In genomic region chr3:185363662-185364203, GRCh38 we compare ENCODE assay signal across 8 cellular contexts.
DNase-seq lines count a peak whose midpoint lies in the region; ATAC-seq lines count a peak whose summit lies in the region.

No MANE protein-coding gene starts in this region.

- peak; percentile 43 for ATAC-seq in GM18909 (IDR thresholded peaks at IDR 0.05; ENCODE audit: poor library complexity, unreplicated experiment)
- peak; percentile 37 for ATAC-seq in HG03354 (IDR thresholded peaks at IDR 0.05; ENCODE audit: poor library complexity, severe bottlenecking, unreplicated experiment)
- ATAC-seq in activated naive CD8-positive, alpha-beta T cell treated with anti-CD3 and anti-CD28 coated beads, Interleukin-2, amount 50 U/mL, for 24 hours: peak; percentile 18
- peak; percentile 65 for ATAC-seq in stimulated activated naive CD8-positive, alpha-beta T cell treated with anti-CD3 and anti-CD28 coated beads, Interleukin-15, amount 100 ng/mL, for 72 hours

- DNase-seq in activated naive CD8-positive, alpha-beta T cell treated with anti-CD3 and anti-CD28 coated beads, Interleukin-2, amount 50 U/mL, for 24 hours: no peak
- DNase-seq in iPS-NIHi7 (ENCODE audit: extremely low spot score) (peak; percentile 18), HK-2 (ENCODE audit: unreplicated experiment) (no peak), NCI-H524 (lab: John Stamatoyannopoulos, UW) (no peak), AG08396 (ENCODE audit: low spot score) (no peak)
- peak in 1 of 2 donors; percentile 10 for DNase-seq in stimulated activated naive CD8-positive, alpha-beta T cell treated with anti-CD3 and anti-CD28 coated beads, Interleukin-15, amount 100 ng/mL, for 72 hours

- H3K9me3 Mint-ChIP-seq in activated naive CD8-positive, alpha-beta T cell treated with anti-CD3 and anti-CD28 coated beads, Interleukin-2, amount 50 U/mL, for 24 hours: no peaks in the 10 kb centered on the region
- no peaks in the 10 kb centered on the region for H3K9me3 Mint-ChIP-seq in stimulated activated naive CD8-positive, alpha-beta T cell treated with anti-CD3 and anti-CD28 coated beads, Interleukin-15, amount 100 ng/mL, for 72 hours

- peak overlapping the region; percentile 80 for H3K4me3 Mint-ChIP-seq in activated naive CD8-positive, alpha-beta T cell treated with anti-CD3 and anti-CD28 coated beads, Interleukin-2, amount 50 U/mL, for 24 hours
- peak overlapping the region; percentile 81 to 91 for H3K4me3 Mint-ChIP-seq in stimulated activated naive CD8-positive, alpha-beta T cell treated with anti-CD3 and anti-CD28 coated beads, Interleukin-15, amount 100 ng/mL, for 72 hours

- peaks cover 56% of the 10 kb centered on the region for H3K27me3 Mint-ChIP-seq in activated naive CD8-positive, alpha-beta T cell treated with anti-CD3 and anti-CD28 coated beads, Interleukin-2, amount 50 U/mL, for 24 hours
- H3K27me3 Mint-ChIP-seq in stimulated activated naive CD8-positive, alpha-beta T cell treated with anti-CD3 and anti-CD28 coated beads, Interleukin-15, amount 100 ng/mL, for 72 hours: peaks cover 67% of the 10 kb centered on the region

- no peaks in the 10 kb centered on the region for H3K36me3 Mint-ChIP-seq in activated naive CD8-positive, alpha-beta T cell treated with anti-CD3 and anti-CD28 coated beads, Interleukin-2, amount 50 U/mL, for 24 hours (ENCODE audit: low read depth)

- peaks cover 11% of the 10 kb centered on the region for H3K4me1 Mint-ChIP-seq in activated naive CD8-positive, alpha-beta T cell treated with anti-CD3 and anti-CD28 coated beads, Interleukin-2, amount 50 U/mL, for 24 hours
- H3K4me1 Mint-ChIP-seq in stimulated activated naive CD8-positive, alpha-beta T cell treated with anti-CD3 and anti-CD28 coated beads, Interleukin-15, amount 100 ng/mL, for 72 hours: peaks cover 18% of the 10 kb centered on the region

- no peak overlapping the region for H3K27ac Mint-ChIP-seq in activated naive CD8-positive, alpha-beta T cell treated with anti-CD3 and anti-CD28 coated beads, Interleukin-2, amount 50 U/mL, for 24 hours
- peak overlapping the region in 1 of 2 donors; percentile 58 for H3K27ac Mint-ChIP-seq in stimulated activated naive CD8-positive, alpha-beta T cell treated with anti-CD3 and anti-CD28 coated beads, Interleukin-15, amount 100 ng/mL, for 72 hours
